ENCODE assay signal across 1 cellular context in the genomic region with DNA sequence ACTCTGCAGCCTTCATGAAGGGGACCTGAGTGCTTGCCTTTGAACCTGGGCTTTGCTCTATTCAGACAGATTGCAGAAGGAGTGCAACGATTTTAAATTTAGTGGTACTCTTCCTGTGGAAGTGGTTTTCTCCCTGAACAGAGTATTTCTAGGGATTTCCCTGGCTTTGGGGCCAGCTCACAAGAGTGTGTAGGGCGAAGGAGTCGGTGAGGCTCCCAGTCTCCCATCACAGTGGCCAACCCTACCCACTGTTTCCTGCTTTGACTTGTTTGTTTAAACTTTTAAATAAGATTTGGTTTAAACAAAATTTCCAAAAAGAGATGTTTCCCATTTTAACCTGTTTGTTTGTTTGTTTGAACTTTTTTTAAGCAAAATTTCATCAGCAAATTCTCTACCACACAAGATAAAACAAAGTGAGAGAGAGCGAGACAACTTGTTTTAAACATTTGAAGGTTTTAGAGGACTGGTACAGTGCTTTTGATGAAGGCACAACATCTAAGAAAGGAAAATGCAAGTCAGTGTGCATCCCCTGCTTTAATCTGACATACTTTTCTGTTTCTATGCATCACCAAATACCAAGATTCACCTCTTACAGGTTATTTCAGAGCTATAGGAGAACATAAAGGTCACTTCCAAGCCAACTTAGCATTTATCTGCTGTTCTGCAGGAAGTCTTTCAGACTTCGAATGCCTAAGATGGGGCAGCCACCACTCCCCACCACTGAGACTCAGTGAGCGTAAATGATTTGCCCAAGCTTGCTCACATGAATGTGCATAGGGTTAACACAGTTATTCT.
TF ChIP-seq lines count a peak whose summit lies in the region.

No MANE protein-coding gene starts in this region.

TF ChIP-seq in endothelial cell of umbilical vein, 7 proteins besides CTCF, POLR2A, EP300 and RAD21:
- TF ChIP-seq MYC (IDR thresholded peaks at IDR 0.05; ENCODE audit: low read depth, low read length): no peak
- TF ChIP-seq EZH2 (IDR thresholded peaks at IDR 0.05; ENCODE audit: borderline replicate concordance, low read depth, low read length, severe bottlenecking): no peak
- no peak for TF ChIP-seq FOS (IDR thresholded peaks at IDR 0.05; ENCODE audit: borderline replicate concordance, insufficient read depth, low read length)
- no peak for TF ChIP-seq GATA2 (IDR thresholded peaks at IDR 0.05; ENCODE audit: insufficient read depth, insufficient read length, low read depth, low read length)
- no peak for TF ChIP-seq JUN (IDR thresholded peaks at IDR 0.05; ENCODE audit: borderline replicate concordance, insufficient read depth, insufficient read length, low read depth)
- TF ChIP-seq POLR2AphosphoS5 (IDR thresholded peaks at IDR 0.05; ENCODE audit: insufficient read depth, low read depth, low read length): no peak
- TF ChIP-seq, protein P1, sequence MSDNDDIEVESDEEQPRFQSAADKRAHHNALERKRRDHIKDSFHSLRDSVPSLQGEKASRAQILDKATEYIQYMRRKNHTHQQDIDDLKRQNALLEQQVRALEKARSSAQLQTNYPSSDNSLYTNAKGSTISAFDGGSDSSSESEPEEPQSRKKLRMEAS (IDR thresholded peaks at IDR 0.05; ENCODE audit: insufficient read depth, insufficient read length): no peak
